In genomic region chr14:61640158-61640833, GRCh38 we compare ENCODE assay signal across 22 cellular contexts. TPM values are rescaled to one million over a fixed set of nuclear protein-coding genes. Genes with fewer than 3 reads are reported as not detected.
A peak's percentile ranks its signal among the peaks of the same experiment; 100 is the strongest.
DNase-seq lines count a peak whose midpoint lies in the region; ATAC-seq and TF ChIP-seq lines count a peak whose summit lies in the region.
"Had no signal": no experiment of that assay in that cellular context is flagged by ENCODE, and none has a peak within 500 bp of the region (broad histone marks: within the 10 kb centered on the region; RNA-seq: fewer than 3 reads in every experiment).

No MANE protein-coding gene starts in this region.

- peak in 7 of 8 donors; percentile 51 to 86 (median 79) for ATAC-seq in heart right ventricle
- ATAC-seq: activated CD4-positive, CD25-positive, alpha-beta regulatory T cell treated with anti-CD3 and anti-CD28 coated beads, Interleukin-2, amount 50 U/mL, for 24 hours; activated CD8-positive, alpha-beta T cell treated with anti-CD3 and anti-CD28 coated beads for 36 hours; left lobe of liver had no signal

- no peaks in the 10 kb centered on the region for H3K9me3 Mint-ChIP-seq in neural crest cell

- WGBS in heart right ventricle, 2 donors, result 60% methylated on average over 11 of the region's 11 CpGs

- H3K27ac ChIP-seq in heart right ventricle, result peak overlapping the region in 6 of 10 donors; percentile 8 to 53 (median 33)
- H3K27ac ChIP-seq in brain microvascular endothelial cell, result no peak overlapping the region
- H3K27ac ChIP-seq in Peyer's patch, result no peak overlapping the region
- H3K27ac ChIP-seq: adrenal gland, spleen, thoracic aorta had no signal

- no peaks in the 10 kb centered on the region for H3K36me3 Mint-ChIP-seq in neural crest cell (ENCODE audit: low read depth)

- no peaks in the 10 kb centered on the region for H3K36me3 ChIP-seq in heart right ventricle
- H3K36me3 ChIP-seq in brain microvascular endothelial cell (replicated peaks), result no peaks in the 10 kb centered on the region
- H3K36me3 ChIP-seq in Peyer's patch, result no peaks in the 10 kb centered on the region
- H3K36me3 ChIP-seq: adrenal gland, spleen, thoracic aorta had no signal

- no peaks in the 10 kb centered on the region for H3K27me3 ChIP-seq in heart right ventricle
- no peaks in the 10 kb centered on the region for H3K27me3 ChIP-seq in brain microvascular endothelial cell (replicated peaks)
- no peaks in the 10 kb centered on the region for H3K27me3 ChIP-seq in Peyer's patch
- H3K27me3 ChIP-seq: adrenal gland, spleen had no signal

- peaks cover 0 to 20% (median 4%) of the 10 kb centered on the region in 9 donors for H3K4me1 ChIP-seq in heart right ventricle
- H3K4me1 ChIP-seq in Peyer's patch, result no peaks in the 10 kb centered on the region
- H3K4me1 ChIP-seq: adrenal gland had no signal

- TF ChIP-seq CTCF in heart right ventricle (IDR thresholded peaks at IDR 0.05) (no peak), neural crest cell (conservative IDR thresholded peaks at IDR 0.05) (no peak), brain microvascular endothelial cell (IDR thresholded peaks at IDR 0.05; ENCODE audit: low read depth, low read length, missing control alignments) (no peak), Peyer's patch (IDR thresholded peaks at IDR 0.05) (no peak)

- H3K27ac Mint-ChIP-seq in neural crest cell (ENCODE audit: unreplicated experiment), result peak overlapping the region; percentile 8
- H3K27ac Mint-ChIP-seq: activated CD8-positive, alpha-beta T cell treated with anti-CD3 and anti-CD28 coated beads for 36 hours; B cell had no signal

- in situ Hi-C loops in brain microvascular endothelial cell (cut with HindIII; ENCODE audit: low pct_ligation_motif_present, low sequenced_read_pairs), result no loop called here

- TF ChIP-seq POLR2A in Peyer's patch (IDR thresholded peaks at IDR 0.05), result no peak

- no peak overlapping the region for H3K4me3 Mint-ChIP-seq in neural crest cell
- H3K4me3 Mint-ChIP-seq: activated CD8-positive, alpha-beta T cell treated with anti-CD3 and anti-CD28 coated beads for 36 hours; B cell had no signal

- no peaks in the 10 kb centered on the region for H3K27me3 Mint-ChIP-seq in neural crest cell (ENCODE audit: low read depth)
- H3K27me3 Mint-ChIP-seq: activated CD8-positive, alpha-beta T cell treated with anti-CD3 and anti-CD28 coated beads for 36 hours; B cell had no signal

- H3K4me3 ChIP-seq in heart right ventricle (no peak overlapping the region), brain microvascular endothelial cell (ENCODE audit: low read depth, low read length) (no peak overlapping the region), Peyer's patch (no peak overlapping the region)
- H3K4me3 ChIP-seq: adrenal gland, spleen, thoracic aorta had no signal

- intact Hi-C loops in heart right ventricle (cut with DNase I), result no loop called here

- DNase-seq in NCI-H2107 treated with DMSO at 0.1 percent for 48 hours (lab: John Stamatoyannopoulos, UW; ENCODE audit: unreplicated experiment) (peak; percentile 60), NCI-H2107 (lab: John Stamatoyannopoulos, UW) (no peak), heart right ventricle (peak in 1 of 2 donors; percentile 16), neural crest cell (ENCODE audit: low read depth, low spot score) (no peak), brain microvascular endothelial cell (no peak), Peyer's patch (no peak)
- DNase-seq in activated naive CD4-positive, alpha-beta T cell (lab: John Stamatoyannopoulos, UW), result no peak
- DNase-seq in central memory CD4-positive, alpha-beta T cell, result no peak
- DNase-seq: activated CD8-positive, alpha-beta T cell treated with anti-CD3 and anti-CD28 coated beads for 36 hours; activated gamma-delta T cell treated with Interleukin-2 at 50 U/mL for 16 hours; adrenal gland; COR-L47; EL; NCI-H146; NCI-H526 treated with DMSO at 0.1 percent for 48 hours; spleen; stimulated activated CD4-positive, alpha-beta T cell treated with anti-CD3 and anti-CD28 coated beads, Interleukin-4, amount 100 ng/mL, for 24 hours; stimulated activated naive CD4-positive, alpha-beta T cell treated with Interleukin-2 at 50 U/mL for 16 hours had no signal

- no peaks in the 10 kb centered on the region for H3K9me3 ChIP-seq in heart right ventricle
- H3K9me3 ChIP-seq in Peyer's patch, result no peaks in the 10 kb centered on the region
- H3K9me3 ChIP-seq: adrenal gland, spleen, thoracic aorta had no signal

- peaks cover 7% of the 10 kb centered on the region for H3K4me1 Mint-ChIP-seq in neural crest cell

RNA-seq across cellular contexts. Expression of gene HIF1A, which starts 55.0 kb away (rescaled TPM):
- 10 to 100 TPM; 52.8 to 97.3 (median 62.9) TPM for total RNA-seq in heart right ventricle
- 10 to 100 TPM; 15.4 to 38.1 TPM for polyA plus RNA-seq in heart right ventricle
- total RNA-seq in neural crest cell, result 122 and 129 TPM in 2 replicates
- 100 to 1,000 TPM in 1 of 4 donors, 10 to 100 TPM in 3; 52.1 to 160 (median 71.1) TPM for total RNA-seq in Peyer's patch

Comparison
In these comparisons a context has a peak if more than half of its experiments do, and no peak if none do; other contexts are left out.
1. H3K27ac ChIP-seq: peak in heart right ventricle (6 of 10); none in brain microvascular endothelial cell (single experiment) and Peyer's patch (0 of 4).